ENCODE assay signal across 27 cellular contexts in genomic region chr7:154759989-154760388, GRCh38.
"Had no signal": no experiment of that assay in that cellular context is flagged by ENCODE, and none has a peak within 500 bp of the region (broad histone marks: within the 10 kb centered on the region; RNA-seq: fewer than 3 reads in every experiment).

No MANE protein-coding gene starts in this region.

- H3K4me1 ChIP-seq: left ventricle myocardium inferior, pancreas, prostate gland, stomach, testis, thyroid gland, transverse colon, upper lobe of left lung, vagina had no signal

- H3K4me1 Mint-ChIP-seq: naive thymus-derived CD4-positive, alpha-beta T cell; stimulated activated naive B cell treated with anti-CD40 and anti-IgM and Interleukin-4, amounts not matched to agents 10 μg/mL and 1 μg/mL and 100 μg/mL, for 72 hours had no signal

- DNase-seq: islet precursor cell; left ventricle myocardium inferior; mesendoderm; midbrain; mucosa of descending colon; naive thymus-derived CD4-positive, alpha-beta T cell; pancreas; posterior cingulate gyrus; retina; right cardiac atrium; stimulated activated CD4-positive, alpha-beta T cell treated with anti-CD3 and anti-CD28 coated beads, Interleukin-12 subunit alpha, Interleukin-12 subunit beta, amount 100 ng/mL, for 4 hours; stimulated activated CD4-positive, alpha-beta T cell treated with anti-CD3 and anti-CD28 coated beads, Interleukin-15, amount 100 ng/mL, for 24 hours; stimulated activated CD4-positive, alpha-beta T cell treated with anti-CD3 and anti-CD28 coated beads, Interleukin-2, amount 100 ng/mL, for 24 hours; stimulated activated CD4-positive, alpha-beta T cell treated with anti-CD3 and anti-CD28 coated beads, Interleukin-4, amount 100 ng/mL, for 1 hour; stimulated activated naive B cell treated with anti-CD40 and anti-IgM and Interleukin-4, amounts not matched to agents 10 μg/mL and 1 μg/mL and 100 μg/mL, for 72 hours; stimulated activated naive CD8-positive, alpha-beta T cell treated with anti-CD3 and anti-CD28 coated beads, Interleukin-15, Interleukin-2, amounts not matched to agents 100 U/mL and 50 U/mL, for 24 hours; stomach; testis; thyroid gland; transverse colon; upper lobe of left lung had no signal

- H3K4me3 ChIP-seq: left ventricle myocardium inferior, lung, mucosa of descending colon, pancreas, prostate gland, skin epidermis, stomach, testis, thyroid gland, transverse colon, upper lobe of left lung, vagina had no signal

- H3K27ac Mint-ChIP-seq: naive thymus-derived CD4-positive, alpha-beta T cell; natural killer cell treated with Interleukin-12 subunit alpha and Interleukin-12 subunit beta and Interleukin-15 and Interleukin-18, amount 100 ng/mL, for 72 hours; stimulated activated naive B cell treated with anti-CD40 and anti-IgM and Interleukin-4, amounts not matched to agents 10 μg/mL and 1 μg/mL and 100 μg/mL, for 72 hours had no signal

- H3K9me3 ChIP-seq: left ventricle myocardium inferior, mucosa of descending colon, pancreas, prostate gland, stomach, testis, thyroid gland, transverse colon, upper lobe of left lung, vagina had no signal

- H3K9me3 Mint-ChIP-seq: natural killer cell treated with Interleukin-12 subunit alpha and Interleukin-12 subunit beta and Interleukin-15 and Interleukin-18, amount 100 ng/mL, for 72 hours; stimulated activated naive B cell treated with anti-CD40 and anti-IgM and Interleukin-4, amounts not matched to agents 10 μg/mL and 1 μg/mL and 100 μg/mL, for 72 hours had no signal

- H3K36me3 Mint-ChIP-seq: naive thymus-derived CD4-positive, alpha-beta T cell; natural killer cell treated with Interleukin-12 subunit alpha and Interleukin-12 subunit beta and Interleukin-15 and Interleukin-18, amount 100 ng/mL, for 72 hours had no signal

- ATAC-seq: mucosa of descending colon; naive thymus-derived CD4-positive, alpha-beta T cell; natural killer cell treated with Interleukin-12 subunit alpha and Interleukin-12 subunit beta and Interleukin-15 and Interleukin-18, amount 100 ng/mL, for 72 hours; pancreas; right cardiac atrium; sciatic nerve; stimulated activated naive B cell treated with anti-CD40 and anti-IgM and Interleukin-4, amounts not matched to agents 10 μg/mL and 1 μg/mL and 100 μg/mL, for 72 hours; stimulated activated naive CD8-positive, alpha-beta T cell treated with anti-CD3 and anti-CD28 coated beads, Interleukin-15, Interleukin-2, amounts not matched to agents 100 U/mL and 50 U/mL, for 24 hours had no signal

- H3K4me3 Mint-ChIP-seq: naive thymus-derived CD4-positive, alpha-beta T cell; natural killer cell treated with Interleukin-12 subunit alpha and Interleukin-12 subunit beta and Interleukin-15 and Interleukin-18, amount 100 ng/mL, for 72 hours; stimulated activated naive B cell treated with anti-CD40 and anti-IgM and Interleukin-4, amounts not matched to agents 10 μg/mL and 1 μg/mL and 100 μg/mL, for 72 hours had no signal

- H3K36me3 ChIP-seq: left ventricle myocardium inferior, pancreas, prostate gland, stomach, thyroid gland, transverse colon, upper lobe of left lung, vagina had no signal

- H3K27ac ChIP-seq: left ventricle myocardium inferior, pancreas, prostate gland, skin epidermis, stomach, testis, thyroid gland, transverse colon, upper lobe of left lung, vagina had no signal

- H3K27me3 Mint-ChIP-seq: naive thymus-derived CD4-positive, alpha-beta T cell; natural killer cell treated with Interleukin-12 subunit alpha and Interleukin-12 subunit beta and Interleukin-15 and Interleukin-18, amount 100 ng/mL, for 72 hours had no signal

- H3K27me3 ChIP-seq: pancreas, stomach, testis, thyroid gland, transverse colon, upper lobe of left lung, vagina had no signal
